In the genomic region with DNA sequence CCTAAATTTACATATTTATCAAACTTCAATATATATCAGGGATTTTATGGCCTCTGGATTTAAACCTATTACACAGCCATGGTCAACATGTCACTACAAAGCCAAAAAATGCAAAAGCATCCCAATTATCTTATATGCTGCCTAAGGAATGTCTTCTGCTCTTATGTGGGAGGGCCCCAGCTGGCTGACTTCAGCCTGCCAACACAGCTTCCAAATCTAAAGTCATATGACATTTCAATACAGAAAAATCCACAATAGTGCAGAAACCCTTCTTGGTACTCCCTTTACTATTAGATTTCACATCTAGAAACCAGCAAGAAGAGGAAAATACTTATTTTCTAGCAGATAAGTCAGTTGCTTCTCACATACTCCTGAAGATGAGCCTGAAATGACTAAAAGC, we compare ENCODE assay signal across 1 cellular context.
TF ChIP-seq lines count a peak whose summit lies in the region.

No MANE protein-coding gene starts in this region.

TF ChIP-seq in IMR-90, 13 proteins besides CTCF, POLR2A, EP300 and RAD21:
- TF ChIP-seq MAFK (IDR thresholded peaks at IDR 0.05; ENCODE audit: low read depth, low read length) (no peak), RFX5 (IDR thresholded peaks at IDR 0.05; ENCODE audit: low read depth, low read length) (no peak), NFE2L2 (IDR thresholded peaks at IDR 0.05; ENCODE audit: low read depth, low read length) (no peak), FOS (IDR thresholded peaks at IDR 0.05; ENCODE audit: low read depth, low read length) (no peak), RCOR1 (IDR thresholded peaks at IDR 0.05; ENCODE audit: insufficient replicate concordance, low read length) (no peak), SMC3 (IDR thresholded peaks at IDR 0.05; ENCODE audit: low read depth, low read length) (no peak), CEBPB (IDR thresholded peaks at IDR 0.05; ENCODE audit: low read depth, low read length) (no peak), BHLHE40 (IDR thresholded peaks at IDR 0.05; ENCODE audit: low read depth, low read length) (no peak), MXI1 (IDR thresholded peaks at IDR 0.05; ENCODE audit: borderline replicate concordance, low read depth, low read length) (no peak), MAZ (IDR thresholded peaks at IDR 0.05; ENCODE audit: borderline replicate concordance, low read depth, low read length) (no peak), CHD1 (IDR thresholded peaks at IDR 0.05; ENCODE audit: low read depth, low read length) (no peak)
- TF ChIP-seq, protein P1, sequence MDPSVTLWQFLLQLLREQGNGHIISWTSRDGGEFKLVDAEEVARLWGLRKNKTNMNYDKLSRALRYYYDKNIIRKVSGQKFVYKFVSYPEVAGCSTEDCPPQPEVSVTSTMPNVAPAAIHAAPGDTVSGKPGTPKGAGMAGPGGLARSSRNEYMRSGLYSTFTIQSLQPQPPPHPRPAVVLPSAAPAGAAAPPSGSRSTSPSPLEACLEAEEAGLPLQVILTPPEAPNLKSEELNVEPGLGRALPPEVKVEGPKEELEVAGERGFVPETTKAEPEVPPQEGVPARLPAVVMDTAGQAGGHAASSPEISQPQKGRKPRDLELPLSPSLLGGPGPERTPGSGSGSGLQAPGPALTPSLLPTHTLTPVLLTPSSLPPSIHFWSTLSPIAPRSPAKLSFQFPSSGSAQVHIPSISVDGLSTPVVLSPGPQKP (IDR thresholded peaks at IDR 0.05; ENCODE audit: borderline replicate concordance, low read depth, low read length), result no peak
- TF ChIP-seq, protein P2, sequence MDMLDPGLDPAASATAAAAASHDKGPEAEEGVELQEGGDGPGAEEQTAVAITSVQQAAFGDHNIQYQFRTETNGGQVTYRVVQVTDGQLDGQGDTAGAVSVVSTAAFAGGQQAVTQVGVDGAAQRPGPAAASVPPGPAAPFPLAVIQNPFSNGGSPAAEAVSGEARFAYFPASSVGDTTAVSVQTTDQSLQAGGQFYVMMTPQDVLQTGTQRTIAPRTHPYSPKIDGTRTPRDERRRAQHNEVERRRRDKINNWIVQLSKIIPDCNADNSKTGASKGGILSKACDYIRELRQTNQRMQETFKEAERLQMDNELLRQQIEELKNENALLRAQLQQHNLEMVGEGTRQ (IDR thresholded peaks at IDR 0.05; ENCODE audit: low read depth, low read length), result no peak
